Comparison of ENCODE assay signal across 1 cellular context in genomic region chr7:14954035-14954434, GRCh38.
TF ChIP-seq lines count a peak whose summit lies in the region.

No MANE protein-coding gene starts in this region.

TF ChIP-seq in SK-N-SH treated with all-trans-retinoic acid at 6 μM for 48 hours, 23 proteins besides CTCF, POLR2A, EP300 and RAD21 (continued from another document):
- no peak for TF ChIP-seq TSHZ2 (CRISPR knock-in tag; IDR thresholded peaks at IDR 0.05)
